Comparison of ENCODE assay signal across 21 cellular contexts in genomic region chr15:63615935-63616334, GRCh38. TPM values are rescaled to one million over a fixed set of nuclear protein-coding genes. Genes with fewer than 3 reads are reported as not detected.
DNase-seq lines count a peak whose midpoint lies in the region; ATAC-seq and TF ChIP-seq lines count a peak whose summit lies in the region.
"Had no signal": no experiment of that assay in that cellular context is flagged by ENCODE, and none has a peak within 500 bp of the region (broad histone marks: within the 10 kb centered on the region; RNA-seq: fewer than 3 reads in every experiment).

No MANE protein-coding gene starts in this region.

- peak; percentile 62 for ATAC-seq in HCT116
- ATAC-seq: activated CD4-positive, alpha-beta T cell treated with anti-CD3 and anti-CD28 coated beads for 36 hours; left colon; stimulated activated effector memory CD8-positive, alpha-beta T cell treated with anti-CD3 and anti-CD28 coated beads, Interleukin-12 subunit alpha, Interleukin-12 subunit beta, amount 100 ng/mL, for 72 hours had no signal

- H3K9me2 ChIP-seq in HCT116 (ENCODE audit: insufficient read depth), result no peaks in the 10 kb centered on the region
- H3K9me2 ChIP-seq in PC-9 (ENCODE audit: insufficient read depth), result no peaks in the 10 kb centered on the region

- TF ChIP-seq CTCF in HCT116 (IDR thresholded peaks at IDR 0.05 in 2 of 3, conservative IDR thresholded peaks at IDR 0.05 in 1 of 3; ENCODE audit: borderline replicate concordance in 1 of 3, insufficient read depth in 1 of 3, low read depth in 2 of 3, low read length in 2 of 3) (no peak), PC-9 (conservative IDR thresholded peaks at IDR 0.05) (no peak), nephron progenitor cell (IDR thresholded peaks at IDR 0.05) (no peak), neural progenitor cell (IDR thresholded peaks at IDR 0.05) (no peak)

- H4K20me1 ChIP-seq in HCT116 (ENCODE audit: insufficient read depth) (no peaks in the 10 kb centered on the region), PC-9 (ENCODE audit: insufficient read depth) (no peaks in the 10 kb centered on the region), neural progenitor cell (ENCODE audit: low read depth) (peaks cover 5% of the 10 kb centered on the region)

- peaks cover 25% of the 10 kb centered on the region for H3K9me3 Mint-ChIP-seq in nephron progenitor cell
- H3K9me3 Mint-ChIP-seq in neural progenitor cell, result peaks cover 3% of the 10 kb centered on the region
- H3K9me3 Mint-ChIP-seq: stimulated activated effector memory CD8-positive, alpha-beta T cell treated with anti-CD3 and anti-CD28 coated beads, Interleukin-12 subunit alpha, Interleukin-12 subunit beta, amount 100 ng/mL, for 72 hours had no signal

- TF ChIP-seq RAD21 in HCT116 (IDR thresholded peaks at IDR 0.05; ENCODE audit: low read depth), result no peak

- no peaks in the 10 kb centered on the region for H3K9me3 ChIP-seq in HCT116 (ENCODE audit: control insufficient read depth in 1 of 2, insufficient read depth in 1 of 2, low read depth in 1 of 2, low read length in 2 of 2)
- no peaks in the 10 kb centered on the region for H3K9me3 ChIP-seq in PC-9 (ENCODE audit: insufficient read depth, low read depth)
- no peaks in the 10 kb centered on the region for H3K9me3 ChIP-seq in neural progenitor cell (ENCODE audit: low read depth)
- H3K9me3 ChIP-seq: prostate gland had no signal

- peak overlapping the region in 1 of 2 experiments; percentile 19; a peak in 1 of 4 replicates for H3K4me3 ChIP-seq in HCT116 (replicated peaks in 1 of 2; ENCODE audit: low read depth in 1 of 2, low read length in 2 of 2)
- H3K4me3 ChIP-seq in PC-9, result no peak overlapping the region
- H3K4me3 ChIP-seq in neural progenitor cell, result no peak overlapping the region
- H3K4me3 ChIP-seq: prostate gland had no signal

- H3K4me1 Mint-ChIP-seq in nephron progenitor cell (peaks cover 32% of the 10 kb centered on the region), neural progenitor cell (peaks cover 13% of the 10 kb centered on the region)

- no TSS peak for BruUV-seq in HCT116 (replicated peaks; lab: Mats Ljungman, UMichigan)
- no TSS peak for BruUV-seq in PC-9 (replicated peaks; lab: Mats Ljungman, UMichigan)

- H2AFZ ChIP-seq in HCT116 (ENCODE audit: low read depth, low read length, poor library complexity, severe bottlenecking), result no peak overlapping the region
- no peak overlapping the region for H2AFZ ChIP-seq in PC-9
- H2AFZ ChIP-seq in neural progenitor cell (replicated peaks), result no peak overlapping the region

- H3K79me2 ChIP-seq in HCT116 (ENCODE audit: insufficient read depth, low read length), result no peaks in the 10 kb centered on the region
- no peaks in the 10 kb centered on the region for H3K79me2 ChIP-seq in PC-9 (ENCODE audit: low read depth)
- H3K79me2 ChIP-seq in neural progenitor cell (ENCODE audit: low read depth), result no peaks in the 10 kb centered on the region

- H3K4me3 Mint-ChIP-seq in nephron progenitor cell (no peak overlapping the region), neural progenitor cell (no peak overlapping the region)
- H3K4me3 Mint-ChIP-seq: activated CD4-positive, alpha-beta T cell treated with anti-CD3 and anti-CD28 coated beads for 36 hours; activated T-helper 1 cell treated with anti-CD3 and anti-CD28 coated beads, Interleukin-12 subunit alpha, Interleukin-12 subunit beta, Interleukin-2, Interleukin-4 antibody, amounts not matched to agents 30 ng/mL and 10 ng/mL and 1 ng/mL, durations not matched to agents 14 hours and 24 hours and 36 hours; brain; CD4-positive, CD25-positive, alpha-beta regulatory T cell; stimulated activated effector memory CD8-positive, alpha-beta T cell treated with anti-CD3 and anti-CD28 coated beads, Interleukin-12 subunit alpha, Interleukin-12 subunit beta, amount 100 ng/mL, for 72 hours had no signal

- H3K27ac Mint-ChIP-seq in nephron progenitor cell (peak overlapping the region; percentile 34), neural progenitor cell (no peak overlapping the region)
- H3K27ac Mint-ChIP-seq: activated CD4-positive, alpha-beta T cell treated with anti-CD3 and anti-CD28 coated beads for 36 hours; activated T-helper 1 cell treated with anti-CD3 and anti-CD28 coated beads, Interleukin-12 subunit alpha, Interleukin-12 subunit beta, Interleukin-2, Interleukin-4 antibody, amounts not matched to agents 30 ng/mL and 10 ng/mL and 1 ng/mL, durations not matched to agents 14 hours and 24 hours and 36 hours; brain had no signal

- POLR2A ChIA-PET in HCT116 (lab: Charles Lee) (no interaction called here), PC-9 (lab: Charles Lee; ENCODE audit: unreplicated experiment) (no interaction called here)

- peak overlapping the region; percentile 1; the same call in 1 of the 2 replicates for H3K27ac ChIP-seq in HCT116 (ENCODE audit: low read depth, low read length)
- 0 out of 2 replicates have a peak overlapping the region, but pooled peaks have one; percentile 36 for H3K27ac ChIP-seq in PC-9
- no peak overlapping the region for H3K27ac ChIP-seq in neural progenitor cell
- H3K27ac ChIP-seq: KMS-11, prostate gland had no signal

- H3K4me2 ChIP-seq in HCT116 (ENCODE audit: low read length), result peak overlapping the region; percentile 68
- peak overlapping the region; percentile 56 for H3K4me2 ChIP-seq in PC-9
- H3K4me2 ChIP-seq in neural progenitor cell, result no peak overlapping the region
- H3K4me2 ChIP-seq: KMS-11 had no signal

- no peak for TF ChIP-seq POLR2A in HCT116 (IDR thresholded peaks at IDR 0.05; ENCODE audit: borderline replicate concordance, extremely low read depth, insufficient read depth, insufficient read length)

- intact Hi-C loops in HCT116 (cut with micrococcal nuclease) (no loop called here), PC-9 (cut with micrococcal nuclease; ENCODE audit: unreplicated experiment) (no loop called here)

- H3K27me3 ChIP-seq in HCT116 (ENCODE audit: insufficient read depth, low read length) (no peaks in the 10 kb centered on the region), PC-9 (ENCODE audit: insufficient read depth, low read depth) (no peaks in the 10 kb centered on the region), neural progenitor cell (no peaks in the 10 kb centered on the region)

- no peaks in the 10 kb centered on the region for H3K36me3 ChIP-seq in HCT116 (ENCODE audit: control insufficient read depth in 1 of 2, insufficient read depth in 2 of 2, low read length in 2 of 2)
- H3K36me3 ChIP-seq in PC-9 (ENCODE audit: low read depth), result 0 out of 2 replicates have a peak, but pooled peaks cover 3% of the 10 kb centered on the region
- no peaks in the 10 kb centered on the region for H3K36me3 ChIP-seq in neural progenitor cell

- DNase-seq in HCT116 (ENCODE audit: low read depth, low spot score), result no peak
- peak; percentile 11 to 55 for DNase-seq in PC-9
- DNase-seq in glomerular visceral epithelial cell (ENCODE audit: extremely low spot score), result peak; percentile 45
- no peak for DNase-seq in nephron progenitor cell
- DNase-seq in NCI-H526 (lab: John Stamatoyannopoulos, UW), result no peak
- DNase-seq in neural progenitor cell (ENCODE audit: low spot score), result no peak
- no peak for DNase-seq in activated CD4-positive, alpha-beta T cell treated with anti-CD3 and anti-CD28 coated beads for 4 hours
- DNase-seq: activated CD4-positive, alpha-beta T cell treated with anti-CD3 and anti-CD28 coated beads for 36 hours; CD4-positive, CD25-positive, alpha-beta regulatory T cell; DMS153; GDM1; glutamatergic neuron; left colon; NCI-H187 treated with DMSO at 0.1 percent for 48 hours; NCI-H2227 treated with DMSO at 0.1 percent for 48 hours; stimulated activated CD4-positive, alpha-beta T cell treated with anti-CD3 and anti-CD28 coated beads, Interleukin-1b, Interleukin-23, amount 100 ng/mL, for 48 hours had no signal

- H3K36me3 Mint-ChIP-seq in nephron progenitor cell (ENCODE audit: low read depth) (peaks cover 76% of the 10 kb centered on the region), neural progenitor cell (peaks cover 49% of the 10 kb centered on the region)

- RAD21 ChIA-PET in HCT116 (lab: Charles Lee; ENCODE audit: low non-redundant PET in 1 of 2, low total read pairs in 2 of 2, uncharacterized antibody in 2 of 2, unreplicated experiment in 2 of 2), result interaction anchor here in 1 of 2 experiments (0.8 kb wide), 1 partner anchor 276 kb away, joined by 3 read pairs; no protein-coding TSS in a partner anchor

- CTCF ChIA-PET in HCT116 (lab: Charles Lee) (no interaction called here), PC-9 (lab: Charles Lee) (no interaction called here)

- H3K4me1 ChIP-seq in HCT116 (ENCODE audit: control insufficient read depth in 1 of 2, insufficient read depth in 2 of 2, low read length in 2 of 2), result peaks cover 10 to 13% of the 10 kb centered on the region in 2 experiments
- peaks cover 21% of the 10 kb centered on the region for H3K4me1 ChIP-seq in PC-9 (replicated peaks; ENCODE audit: insufficient read depth)
- peaks cover 7% of the 10 kb centered on the region for H3K4me1 ChIP-seq in neural progenitor cell

- no peaks in the 10 kb centered on the region for H3K27me3 Mint-ChIP-seq in nephron progenitor cell (ENCODE audit: low read depth, poor library complexity)
- no peaks in the 10 kb centered on the region for H3K27me3 Mint-ChIP-seq in neural progenitor cell (ENCODE audit: insufficient read depth, low read depth)
- H3K27me3 Mint-ChIP-seq: activated CD4-positive, alpha-beta T cell treated with anti-CD3 and anti-CD28 coated beads for 36 hours; CD4-positive, CD25-positive, alpha-beta regulatory T cell had no signal

- H3F3A ChIP-seq in PC-9 (ENCODE audit: insufficient read depth, low read depth), result peaks cover under 1% of the 10 kb centered on the region; the same call in 1 of the 2 replicates
- H3F3A ChIP-seq in neural progenitor cell (ENCODE audit: low read depth), result peaks cover 7% of the 10 kb centered on the region

- H3K9ac ChIP-seq in HCT116 (ENCODE audit: low read length) (peak overlapping the region; percentile 16; the same call in 1 of the 2 replicates), neural progenitor cell (no peak overlapping the region)
- H3K9ac ChIP-seq: KMS-11 had no signal

TF ChIP-seq in HCT116, 20 proteins besides CTCF, POLR2A, EP300 and RAD21:
- TF ChIP-seq MAX (IDR thresholded peaks at IDR 0.05), result no peak
- TF ChIP-seq FOSL1 (IDR thresholded peaks at IDR 0.05; ENCODE audit: low read depth), result 0 out of 2 replicates have a peak, but pooled peaks have one; percentile 35
- peak; percentile 32; the same call in 1 of the 2 replicates for TF ChIP-seq JUND (IDR thresholded peaks at IDR 0.05)

RNA-seq across cellular contexts. Expression of gene FBXL22, which starts 18.7 kb away (rescaled TPM):
- total RNA-seq in HCT116 (2021; ENCODE audit: unreplicated experiment) (0.49 TPM), PC-9 (2021) (0.17 and 0.88 TPM in 2 replicates), neural progenitor cell (ENCODE audit: low replicate concordance) (0.43 and 0.71 TPM in 2 replicates)
- polyA plus RNA-seq in HCT116 (2012), result 0.10 and 0.17 TPM in 2 replicates

Comparison
In these comparisons a context has a peak if more than half of its experiments do, and no peak if none do; other contexts are left out.
1. DNase-seq: peak in PC-9 (2 of 2) and glomerular visceral epithelial cell (single experiment); none in HCT116 (single experiment), nephron progenitor cell (single experiment), NCI-H526 (0 of 2), neural progenitor cell (single experiment) and activated CD4-positive, alpha-beta T cell treated with anti-CD3 and anti-CD28 coated beads for 4 hours (0 of 2).